In genomic region chr17:19567216-19568015, GRCh38 we compare ENCODE assay signal across 1 cellular context.
TF ChIP-seq lines count a peak whose summit lies in the region.

No MANE protein-coding gene starts in this region.

TF ChIP-seq in HepG2, 621 proteins besides CTCF, POLR2A, EP300 and RAD21 (continued from another document):
- TF ChIP-seq ZNF687 (CRISPR knock-in tag; IDR thresholded peaks at IDR 0.05): peak; percentile 16; the same call in 1 of the 2 replicates
- no peak for TF ChIP-seq MXI1 (IDR thresholded peaks at IDR 0.05; ENCODE audit: borderline replicate concordance, low read depth, low read length)
- no peak for TF ChIP-seq MTA3 (CRISPR knock-in tag; IDR thresholded peaks at IDR 0.05)
- no peak for TF ChIP-seq CBX2 (IDR thresholded peaks at IDR 0.05; ENCODE audit: low read depth, low read length)
- TF ChIP-seq CBX2 (CRISPR knock-in tag; IDR thresholded peaks at IDR 0.05; ENCODE audit: low read depth): no peak
- TF ChIP-seq, protein P1, sequence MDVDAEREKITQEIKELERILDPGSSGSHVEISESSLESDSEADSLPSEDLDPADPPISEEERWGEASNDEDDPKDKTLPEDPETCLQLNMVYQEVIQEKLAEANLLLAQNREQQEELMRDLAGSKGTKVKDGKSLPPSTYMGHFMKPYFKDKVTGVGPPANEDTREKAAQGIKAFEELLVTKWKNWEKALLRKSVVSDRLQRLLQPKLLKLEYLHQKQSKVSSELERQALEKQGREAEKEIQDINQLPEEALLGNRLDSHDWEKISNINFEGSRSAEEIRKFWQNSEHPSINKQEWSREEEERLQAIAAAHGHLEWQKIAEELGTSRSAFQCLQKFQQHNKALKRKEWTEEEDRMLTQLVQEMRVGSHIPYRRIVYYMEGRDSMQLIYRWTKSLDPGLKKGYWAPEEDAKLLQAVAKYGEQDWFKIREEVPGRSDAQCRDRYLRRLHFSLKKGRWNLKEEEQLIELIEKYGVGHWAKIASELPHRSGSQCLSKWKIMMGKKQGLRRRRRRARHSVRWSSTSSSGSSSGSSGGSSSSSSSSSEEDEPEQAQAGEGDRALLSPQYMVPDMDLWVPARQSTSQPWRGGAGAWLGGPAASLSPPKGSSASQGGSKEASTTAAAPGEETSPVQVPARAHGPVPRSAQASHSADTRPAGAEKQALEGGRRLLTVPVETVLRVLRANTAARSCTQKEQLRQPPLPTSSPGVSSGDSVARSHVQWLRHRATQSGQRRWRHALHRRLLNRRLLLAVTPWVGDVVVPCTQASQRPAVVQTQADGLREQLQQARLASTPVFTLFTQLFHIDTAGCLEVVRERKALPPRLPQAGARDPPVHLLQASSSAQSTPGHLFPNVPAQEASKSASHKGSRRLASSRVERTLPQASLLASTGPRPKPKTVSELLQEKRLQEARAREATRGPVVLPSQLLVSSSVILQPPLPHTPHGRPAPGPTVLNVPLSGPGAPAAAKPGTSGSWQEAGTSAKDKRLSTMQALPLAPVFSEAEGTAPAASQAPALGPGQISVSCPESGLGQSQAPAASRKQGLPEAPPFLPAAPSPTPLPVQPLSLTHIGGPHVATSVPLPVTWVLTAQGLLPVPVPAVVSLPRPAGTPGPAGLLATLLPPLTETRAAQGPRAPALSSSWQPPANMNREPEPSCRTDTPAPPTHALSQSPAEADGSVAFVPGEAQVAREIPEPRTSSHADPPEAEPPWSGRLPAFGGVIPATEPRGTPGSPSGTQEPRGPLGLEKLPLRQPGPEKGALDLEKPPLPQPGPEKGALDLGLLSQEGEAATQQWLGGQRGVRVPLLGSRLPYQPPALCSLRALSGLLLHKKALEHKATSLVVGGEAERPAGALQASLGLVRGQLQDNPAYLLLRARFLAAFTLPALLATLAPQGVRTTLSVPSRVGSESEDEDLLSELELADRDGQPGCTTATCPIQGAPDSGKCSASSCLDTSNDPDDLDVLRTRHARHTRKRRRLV (CRISPR knock-in tag; IDR thresholded peaks at IDR 0.05): no peak
- TF ChIP-seq AGO2 (optimal IDR thresholded peaks at IDR 0.05; ENCODE audit: low read depth, low read length): peak; percentile 22
- TF ChIP-seq ATF1 (CRISPR knock-in tag; IDR thresholded peaks at IDR 0.05): no peak
- TF ChIP-seq KDM6A (CRISPR knock-in tag; IDR thresholded peaks at IDR 0.05; ENCODE audit: low read depth): no peak
- no peak for TF ChIP-seq IRF2 (CRISPR knock-in tag; IDR thresholded peaks at IDR 0.05)
- TF ChIP-seq, protein P2, sequence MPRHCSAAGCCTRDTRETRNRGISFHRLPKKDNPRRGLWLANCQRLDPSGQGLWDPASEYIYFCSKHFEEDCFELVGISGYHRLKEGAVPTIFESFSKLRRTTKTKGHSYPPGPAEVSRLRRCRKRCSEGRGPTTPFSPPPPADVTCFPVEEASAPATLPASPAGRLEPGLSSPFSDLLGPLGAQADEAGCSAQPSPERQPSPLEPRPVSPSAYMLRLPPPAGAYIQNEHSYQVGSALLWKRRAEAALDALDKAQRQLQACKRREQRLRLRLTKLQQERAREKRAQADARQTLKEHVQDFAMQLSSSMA (CRISPR knock-in tag; IDR thresholded peaks at IDR 0.05): no peak
